Comparison of ENCODE assay signal across 17 cellular contexts in genomic region chr4:15106417-15106816, GRCh38.
DNase-seq lines count a peak whose midpoint lies in the region; ATAC-seq and TF ChIP-seq lines count a peak whose summit lies in the region.
"Had no signal": no experiment of that assay in that cellular context is flagged by ENCODE, and none has a peak within 500 bp of the region (broad histone marks: within the 10 kb centered on the region; RNA-seq: fewer than 3 reads in every experiment).

No MANE protein-coding gene starts in this region.

- peak; percentile 4 for DNase-seq in GM23248
- peak; percentile 12 for DNase-seq in SW480 (ENCODE audit: low spot score)
- peak; percentile 21 for DNase-seq in iris pigment epithelial cell (ENCODE audit: low read depth)
- DNase-seq in retina: peak; percentile 4
- DNase-seq in KBM-7: no peak
- no peak for DNase-seq in right atrium auricular region (ENCODE audit: low spot score)
- DNase-seq in immature natural killer cell: no peak
- DNase-seq: CD4-positive, alpha-beta T cell; H7; NCI-H1092; NCI-H226; NCI-H69; NK-92 treated with Interleukin-12 subunit alpha and Interleukin-12 subunit beta, amount 100 ng/mL, for 24 hours; OCI-M1 had no signal

- no peaks in the 10 kb centered on the region for H3K4me1 Mint-ChIP-seq in immature natural killer cell
- H3K4me1 Mint-ChIP-seq: B cell had no signal

- H3K27ac Mint-ChIP-seq in immature natural killer cell: no peak overlapping the region
- H3K27ac Mint-ChIP-seq: B cell; CD4-positive, alpha-beta T cell had no signal

- H4K20me1 ChIP-seq in GM23248 (ENCODE audit: insufficient read depth): no peaks in the 10 kb centered on the region

- peaks cover 0 to 2% (median 0%) of the 10 kb centered on the region in 3 donors for H3K27me3 Mint-ChIP-seq in immature natural killer cell (ENCODE audit: low read depth in 3 of 3)

- H3K4me2 ChIP-seq in GM23248 (ENCODE audit: unreplicated experiment): no peak overlapping the region

- H3K9me2 ChIP-seq in GM23248 (ENCODE audit: insufficient read depth): no peaks in the 10 kb centered on the region

- H3K36me3 Mint-ChIP-seq in immature natural killer cell: no peaks in the 10 kb centered on the region

- no peak for TF ChIP-seq CTCF in right atrium auricular region (IDR thresholded peaks at IDR 0.05)

- H3K27me3 ChIP-seq in GM23248 (replicated peaks; ENCODE audit: insufficient read depth) (no peaks in the 10 kb centered on the region), right atrium auricular region (no peaks in the 10 kb centered on the region)

- H3F3A ChIP-seq in GM23248 (ENCODE audit: insufficient read depth): no peaks in the 10 kb centered on the region

- no peak overlapping the region for H3K27ac ChIP-seq in GM23248
- no peak overlapping the region for H3K27ac ChIP-seq in right atrium auricular region
- H3K27ac ChIP-seq: SK-N-MC had no signal

- no peaks in the 10 kb centered on the region for H3K79me2 ChIP-seq in GM23248 (ENCODE audit: insufficient read depth)

- H3K9me3 ChIP-seq in GM23248 (ENCODE audit: low read depth) (no peaks in the 10 kb centered on the region), right atrium auricular region (no peaks in the 10 kb centered on the region)

- in situ Hi-C loops in GM23248 (cut with MboI) (no loop called here), KBM-7 (cut with MboI; ENCODE audit: low pct_unique_long_range_greater_than_20kb, low sequenced_read_pairs) (no loop called here)

- H3K36me3 ChIP-seq in GM23248 (ENCODE audit: low read depth): no peaks in the 10 kb centered on the region
- H3K36me3 ChIP-seq in right atrium auricular region: no peaks in the 10 kb centered on the region

- no peak overlapping the region for H2AFZ ChIP-seq in GM23248

- H3K9ac ChIP-seq in GM23248: no peak overlapping the region

- ATAC-seq in GM18861 (IDR thresholded peaks at IDR 0.05; ENCODE audit: unreplicated experiment): no peak

- no peaks in the 10 kb centered on the region for H3K4me1 ChIP-seq in GM23248 (ENCODE audit: insufficient read depth)
- H3K4me1 ChIP-seq in right atrium auricular region: no peaks in the 10 kb centered on the region

- no peaks in the 10 kb centered on the region for H3K9me3 Mint-ChIP-seq in immature natural killer cell
- H3K9me3 Mint-ChIP-seq: CD4-positive, alpha-beta T cell had no signal

- H3K4me3 ChIP-seq in GM23248 (no peak overlapping the region), right atrium auricular region (no peak overlapping the region)
- H3K4me3 ChIP-seq: SK-N-MC had no signal

- 65% methylated on average over 5 of the region's 5 CpGs for WGBS in GM23248 (ENCODE audit: low coverage in 1 of 2, low lambda C conversion rate in 2 of 2, missing lambda C conversion rate in 2 of 2), 2 experiments

- no peak overlapping the region for H3K4me3 Mint-ChIP-seq in immature natural killer cell
- H3K4me3 Mint-ChIP-seq: B cell; CD4-positive, alpha-beta T cell had no signal

Comparison
In these comparisons a context has a peak if more than half of its experiments do, and no peak if none do; other contexts are left out.
1. DNase-seq: peak in GM23248 (single experiment), SW480 (single experiment), iris pigment epithelial cell (single experiment) and retina (single experiment); none in KBM-7 (single experiment), right atrium auricular region (single experiment) and immature natural killer cell (0 of 3).